In the genomic region with DNA sequence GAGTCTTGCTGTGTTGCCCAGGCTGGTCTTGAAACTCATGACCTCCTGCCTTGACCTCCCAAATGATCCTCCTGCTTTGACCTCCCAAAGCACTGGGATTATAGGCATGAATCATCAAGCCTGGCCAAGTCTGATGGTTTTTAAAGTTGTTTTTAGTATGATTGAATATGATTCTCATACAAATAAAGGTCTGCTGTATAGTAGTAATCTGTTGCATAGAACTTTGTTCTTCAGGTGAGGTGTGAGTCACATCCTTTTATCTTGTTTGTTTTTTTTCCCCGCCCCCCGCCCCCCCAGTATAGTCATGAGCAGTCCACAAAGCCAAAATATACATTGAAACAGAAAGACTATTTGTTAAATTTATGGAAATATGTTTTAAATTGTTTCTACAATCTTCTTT, we compare ENCODE assay signal across 12 cellular contexts.
"Had no signal": no experiment of that assay in that cellular context is flagged by ENCODE, and none has a peak within 500 bp of the region (broad histone marks: within the 10 kb centered on the region; RNA-seq: fewer than 3 reads in every experiment).

No MANE protein-coding gene starts in this region.

- H3K9me3 ChIP-seq: gastrocnemius medialis, left ventricle myocardium inferior, spleen had no signal

- H3K4me3 ChIP-seq: gastrocnemius medialis, left ventricle myocardium inferior, spleen had no signal

- H3K27ac ChIP-seq: gastrocnemius medialis, left ventricle myocardium inferior, spleen had no signal

- ATAC-seq: gastrocnemius medialis; stimulated activated memory B cell treated with anti-CD40 and anti-IgM and Interleukin-4, amounts not matched to agents 10 μg/mL and 1 μg/mL and 100 μg/mL, for 72 hours had no signal

- H3K27me3 ChIP-seq: gastrocnemius medialis, spleen had no signal

- FAIRE-seq: astrocyte had no signal

- DNase-seq: activated CD8-positive, alpha-beta memory T cell treated with anti-CD3 and anti-CD28 coated beads for 24 hours; activated CD8-positive, alpha-beta memory T cell treated with anti-CD3 and anti-CD28 coated beads, Interleukin-2, amount 50 U/mL, for 48 hours; activated gamma-delta T cell; gastrocnemius medialis; head of caudate nucleus; left ventricle myocardium inferior; nephron progenitor cell; retina; spleen; stimulated activated CD4-positive, alpha-beta T cell treated with anti-CD3 and anti-CD28 coated beads, Interleukin-4, amount 100 ng/mL, for 4 hours had no signal

- H3K36me3 ChIP-seq: gastrocnemius medialis, left ventricle myocardium inferior, spleen had no signal
